In genomic region chr6:41917528-41917927, GRCh38 we compare ENCODE assay signal across 12 cellular contexts. TPM values are rescaled to one million over a fixed set of nuclear protein-coding genes. Genes with fewer than 3 reads are reported as not detected.
A peak's percentile ranks its signal among the peaks of the same experiment; 100 is the strongest.
DNase-seq lines count a peak whose midpoint lies in the region; ATAC-seq, FAIRE-seq and TF ChIP-seq lines count a peak whose summit lies in the region.
"Had no signal": no experiment of that assay in that cellular context is flagged by ENCODE, and none has a peak within 500 bp of the region (broad histone marks: within the 10 kb centered on the region; RNA-seq: fewer than 3 reads in every experiment).

No MANE protein-coding gene starts in this region.

- TF ChIP-seq POLR2A in A549 (IDR thresholded peaks at IDR 0.05; ENCODE audit: low read length): no peak

- TF ChIP-seq EP300 in A549 (IDR thresholded peaks at IDR 0.05): peak in 1 of 2 experiments; percentile 60; a peak in 1 of 5 replicates

- H3K36me3 ChIP-seq in CD8-positive, alpha-beta T cell (ENCODE audit: insufficient read depth, low read length): peaks cover 3% of the 10 kb centered on the region

- peak overlapping the region; percentile 68 for H3K4me2 ChIP-seq in A549

- no peak overlapping the region for H3K4me3 Mint-ChIP-seq in CD8-positive, alpha-beta T cell
- H3K4me3 Mint-ChIP-seq: T-cell had no signal

- FAIRE-seq in A549 (lab: Jason Lieb, UNC): no peak

- DNase-seq in A549 (ENCODE audit: low read depth in 1 of 2, low spot score in 1 of 2) (peak; percentile 72 to 84), GM04503 (ENCODE audit: low read depth) (peak; percentile 92), SW480 (ENCODE audit: low spot score) (peak; percentile 76), fibroblast of pulmonary artery (ENCODE audit: low read depth) (peak; percentile 94), NCI-H1436 (lab: John Stamatoyannopoulos, UW) (no peak)
- DNase-seq in CD8-positive, alpha-beta T cell: no peak
- DNase-seq: aorta, GDM1, left lung, T-cell had no signal

- H3K27ac Mint-ChIP-seq in CD8-positive, alpha-beta T cell: no peak overlapping the region
- H3K27ac Mint-ChIP-seq: T-cell had no signal

- TF ChIP-seq RAD21 in A549 (conservative IDR thresholded peaks at IDR 0.05 in 1 of 2, IDR thresholded peaks at IDR 0.05 in 1 of 2): no peak

- no peaks in the 10 kb centered on the region for H3K9me3 ChIP-seq in A549
- no peaks in the 10 kb centered on the region for H3K9me3 ChIP-seq in CD8-positive, alpha-beta T cell (ENCODE audit: low read length)
- H3K9me3 ChIP-seq: left lung had no signal

- ATAC-seq in A549: peak; percentile 60 to 67
- no peak for ATAC-seq in GM19395 (IDR thresholded peaks at IDR 0.05; ENCODE audit: unreplicated experiment)
- ATAC-seq in HG03520 (IDR thresholded peaks at IDR 0.05; ENCODE audit: unreplicated experiment): no peak
- no peak for ATAC-seq in CD8-positive, alpha-beta T cell
- ATAC-seq: left lung, T-cell had no signal

- CTCF ChIA-PET in A549 (lab: Yijun Ruan, JAX): interaction anchor here (1.6 kb wide), 1 partner anchor 126 kb away, joined by 5 read pairs; no protein-coding TSS in a partner anchor
- CTCF ChIA-PET in CD8-positive, alpha-beta T cell (lab: Charles Lee): no interaction called here

- TF ChIP-seq CTCF in A549 (IDR thresholded peaks at IDR 0.05) (no peak), fibroblast of pulmonary artery (IDR thresholded peaks at IDR 0.05; ENCODE audit: low read length, missing control alignments) (no peak)
- TF ChIP-seq CTCF in CD8-positive, alpha-beta T cell (IDR thresholded peaks at IDR 0.05): no peak

- H3K27me3 Mint-ChIP-seq in CD8-positive, alpha-beta T cell (ENCODE audit: low read depth): no peaks in the 10 kb centered on the region

- intact Hi-C loops in CD8-positive, alpha-beta T cell (cut with DNase I, micrococcal nuclease): no loop called here

- H3K4me3 ChIP-seq in A549: peak overlapping the region; percentile 16; the same call in 1 of the 3 replicates
- H3K4me3 ChIP-seq in fibroblast of pulmonary artery (replicated peaks; ENCODE audit: low read depth, low read length): no peak overlapping the region
- H3K4me3 ChIP-seq in CD8-positive, alpha-beta T cell (ENCODE audit: low read depth, low read length): no peak overlapping the region
- H3K4me3 ChIP-seq: left lung had no signal

- H3K27me3 ChIP-seq in CD8-positive, alpha-beta T cell (ENCODE audit: insufficient read depth, low read length): no peaks in the 10 kb centered on the region
- H3K27me3 ChIP-seq: left lung had no signal

- H3K4me1 ChIP-seq in A549: peaks cover 39% of the 10 kb centered on the region
- H3K4me1 ChIP-seq in CD8-positive, alpha-beta T cell (ENCODE audit: insufficient read depth, low read length): peaks cover 15% of the 10 kb centered on the region

- peak overlapping the region; percentile 85 to 90 for H3K27ac ChIP-seq in A549
- no peak overlapping the region for H3K27ac ChIP-seq in CD8-positive, alpha-beta T cell (ENCODE audit: low read depth, low read length)

- POLR2A ChIA-PET in A549 (lab: Yijun Ruan, JAX): interaction anchor here (0.6 kb wide), 1 partner anchor 393 kb away, joined by 3 read pairs; no protein-coding TSS in a partner anchor
- POLR2A ChIA-PET in CD8-positive, alpha-beta T cell (lab: Charles Lee): no interaction called here

- 3% methylated on average over 4 of the region's 4 CpGs for WGBS in A549 (ENCODE audit: missing lambda C conversion rate)

- H3K4me1 Mint-ChIP-seq in CD8-positive, alpha-beta T cell (ENCODE audit: low read depth): peaks cover 35% of the 10 kb centered on the region

- no peaks in the 10 kb centered on the region for H3K9me3 Mint-ChIP-seq in CD8-positive, alpha-beta T cell
- H3K9me3 Mint-ChIP-seq: T-cell had no signal

- H3K36me3 Mint-ChIP-seq in CD8-positive, alpha-beta T cell: peaks cover 44% of the 10 kb centered on the region

TF ChIP-seq in A549, 52 proteins besides CTCF, POLR2A, EP300 and RAD21:
- TF ChIP-seq HOXB5 (CRISPR knock-in tag; IDR thresholded peaks at IDR 0.05) (0 out of 2 replicates have a peak, but pooled peaks have one; percentile 7), NFE2L2 (conservative IDR thresholded peaks at IDR 0.05; ENCODE audit: low read length) (peak; percentile 99), TP53 (CRISPR knock-in tag; IDR thresholded peaks at IDR 0.05) (no peak), MAFK (IDR thresholded peaks at IDR 0.05; ENCODE audit: partially characterized antibody) (peak; percentile 100), RARB (CRISPR knock-in tag; IDR thresholded peaks at IDR 0.05) (no peak), GATA3 (IDR thresholded peaks at IDR 0.05; ENCODE audit: borderline replicate concordance) (peak; percentile 59; the same call in 1 of the 2 replicates), CEBPB (IDR thresholded peaks at IDR 0.05) (peak in 1 of 2 experiments; percentile 74; a peak in 2 of 4 replicates), CHD4 (IDR thresholded peaks at IDR 0.05; ENCODE audit: borderline replicate concordance) (no peak), MYC (IDR thresholded peaks at IDR 0.05; ENCODE audit: borderline replicate concordance, low read length) (no peak), MAZ (IDR thresholded peaks at IDR 0.05; ENCODE audit: borderline replicate concordance, low read depth, low read length) (no peak), JUNB (IDR thresholded peaks at IDR 0.05) (peak; percentile 76), MAX (IDR thresholded peaks at IDR 0.05) (peak; percentile 40; the same call in 1 of the 2 replicates), FOSL2 (IDR thresholded peaks at IDR 0.05) (peak; percentile 76), FOSL2 (CRISPR knock-in tag; IDR thresholded peaks at IDR 0.05) (peak; percentile 94), HES2 (IDR thresholded peaks at IDR 0.05) (no peak), JUN (IDR thresholded peaks at IDR 0.05) (peak in 1 of 2 experiments; percentile 59; a peak in 2 of 5 replicates)

RNA-seq across cellular contexts. Expression of gene MED20, which starts 3.4 kb away (rescaled TPM):
- 29.3 and 32.9 TPM in 2 replicates for polyA plus RNA-seq in A549 (2011; rRNA removed)
- polyA plus RNA-seq in A549 (2012; cell fraction: cytosol; rRNA removed): 17.7 and 19.1 TPM in 2 replicates
- 15.8 and 17.8 TPM in 2 replicates for polyA plus RNA-seq in A549 (2012; cell fraction: nucleus; rRNA removed)
- polyA plus RNA-seq in A549 (2017; fragmentation: RNase III; extraction: RNeasy Plus Mini Kit Qiagen cat#74134 plus additional on column Dnase treatment): 18.4 to 21.0 TPM (median 19.0 TPM) in 3 replicates
- 34.0 and 36.5 TPM in 2 replicates for polyA minus RNA-seq in A549 (2011; rRNA and poly(A)+ RNA removed)
- total RNA-seq in CD8-positive, alpha-beta T cell: 1 to 10 TPM; 1.8 TPM

RNA-seq across cellular contexts. Expression of gene BYSL, which starts 3.8 kb away (rescaled TPM):
- polyA plus RNA-seq in A549 (2011; rRNA removed): 28.8 and 38.7 TPM in 2 replicates
- 51.6 and 57.2 TPM in 2 replicates for polyA plus RNA-seq in A549 (2012; cell fraction: cytosol; rRNA removed)
- 60.1 and 67.8 TPM in 2 replicates for polyA plus RNA-seq in A549 (2012; cell fraction: nucleus; rRNA removed)
- 60.9 to 66.9 TPM (median 61.8 TPM) in 3 replicates for polyA plus RNA-seq in A549 (2017; fragmentation: RNase III; extraction: RNeasy Plus Mini Kit Qiagen cat#74134 plus additional on column Dnase treatment)
- 40.0 and 41.5 TPM in 2 replicates for polyA minus RNA-seq in A549 (2011; rRNA and poly(A)+ RNA removed)
- total RNA-seq in CD8-positive, alpha-beta T cell: 1 to 10 TPM; 3.2 to 6.2 TPM

RNA-seq across cellular contexts. Expression of gene USP49, which starts 22.4 kb away (rescaled TPM):
- polyA plus RNA-seq in A549 (2011; rRNA removed): 2.9 TPM in 2 replicates
- 1.0 and 1.7 TPM in 2 replicates for polyA plus RNA-seq in A549 (2012; cell fraction: cytosol; rRNA removed)
- polyA plus RNA-seq in A549 (2012; cell fraction: nucleus; rRNA removed): 5.2 and 6.1 TPM in 2 replicates
- polyA plus RNA-seq in A549 (2017; fragmentation: RNase III; extraction: RNeasy Plus Mini Kit Qiagen cat#74134 plus additional on column Dnase treatment): 3.6 to 4.3 TPM (median 4.1 TPM) in 3 replicates
- polyA minus RNA-seq in A549 (2011; rRNA and poly(A)+ RNA removed): 2.1 and 2.6 TPM in 2 replicates
- 1 to 10 TPM; 1.6 to 1.8 TPM for total RNA-seq in CD8-positive, alpha-beta T cell

RNA-seq across cellular contexts. Expression of gene CCND3, which starts 24.1 kb away (rescaled TPM):
- polyA plus RNA-seq in A549 (2011; rRNA removed) (112 TPM in 2 replicates), A549 (2017; fragmentation: RNase III; extraction: RNeasy Plus Mini Kit Qiagen cat#74134 plus additional on column Dnase treatment) (213 to 228 TPM (median 215 TPM) in 3 replicates)
- 233 and 294 TPM in 2 replicates for polyA plus RNA-seq in A549 (2012; cell fraction: cytosol; rRNA removed)
- polyA plus RNA-seq in A549 (2012; cell fraction: nucleus; rRNA removed): 237 and 312 TPM in 2 replicates
- polyA minus RNA-seq in A549 (2011; rRNA and poly(A)+ RNA removed): 107 and 161 TPM in 2 replicates
- total RNA-seq in CD8-positive, alpha-beta T cell: 100 to 1,000 TPM; 129 to 135 TPM

Comparison
In these comparisons a context has a peak if more than half of its experiments do, and no peak if none do; other contexts are left out.
1. ATAC-seq: peak in A549 (2 of 2); none in GM19395 (single experiment), HG03520 (single experiment) and CD8-positive, alpha-beta T cell (single experiment).
2. DNase-seq: peak in A549 (2 of 2), GM04503 (single experiment), SW480 (single experiment) and fibroblast of pulmonary artery (single experiment); none in NCI-H1436 (single experiment) and CD8-positive, alpha-beta T cell (0 of 7).